ENCODE assay signal across 17 cellular contexts in the genomic region with DNA sequence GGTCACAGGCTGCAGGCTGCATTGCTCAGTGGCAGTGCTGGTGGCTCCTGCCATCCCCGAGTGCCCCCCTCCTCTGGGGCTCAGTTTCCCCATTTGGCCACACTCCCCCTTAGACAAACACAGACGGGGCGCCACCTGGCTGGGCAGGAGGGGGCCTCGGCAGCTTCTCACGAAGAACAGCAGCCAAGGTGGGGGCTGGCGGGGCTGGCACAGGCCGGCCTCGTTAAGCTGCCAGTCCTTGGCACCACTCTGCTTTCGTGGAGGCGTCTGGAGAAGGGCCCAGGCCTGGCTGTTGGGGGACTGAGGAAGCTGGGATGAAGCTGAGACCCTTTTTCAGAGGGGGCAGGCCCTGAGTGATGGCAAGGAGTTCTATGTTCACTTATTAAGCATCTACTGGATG. TPM values are rescaled to one million over a fixed set of nuclear protein-coding genes. Genes with fewer than 3 reads are reported as not detected.
"Had no signal": no experiment of that assay in that cellular context is flagged by ENCODE, and none has a peak within 500 bp of the region (broad histone marks: within the 10 kb centered on the region; RNA-seq: fewer than 3 reads in every experiment).

No MANE protein-coding gene starts in this region.

- ATAC-seq: heart right ventricle; left lobe of liver; natural killer cell; psoas muscle; sciatic nerve; stimulated activated memory B cell treated with anti-CD40 and anti-IgM and Interleukin-4, amounts not matched to agents 10 μg/mL and 1 μg/mL and 100 μg/mL, for 72 hours; upper lobe of right lung had no signal

- H3K27ac ChIP-seq: esophagus squamous epithelium, heart right ventricle, parathyroid adenoma, psoas muscle, spleen, testis, tibial nerve, upper lobe of right lung had no signal

- H3K9me3 ChIP-seq: psoas muscle, testis, upper lobe of right lung had no signal

- H3K9ac ChIP-seq: parathyroid adenoma had no signal

- H3K4me3 ChIP-seq: esophagus squamous epithelium, heart right ventricle, psoas muscle, spleen, testis, tibial nerve, upper lobe of right lung had no signal

- H2AFZ ChIP-seq: parathyroid adenoma had no signal

- H3K4me1 ChIP-seq: heart right ventricle, parathyroid adenoma, psoas muscle, spleen, testis, tibial nerve, upper lobe of right lung had no signal

- H3K36me3 ChIP-seq: esophagus squamous epithelium, heart right ventricle, spleen, tibial nerve, upper lobe of right lung had no signal

- DNase-seq: esophagus squamous epithelium; foreskin fibroblast; heart right ventricle; mammary epithelial cell; natural killer cell; psoas muscle; spleen; stimulated activated CD4-positive, alpha-beta T cell treated with anti-CD3 and anti-CD28 coated beads, Interleukin-15, amount 100 ng/mL, for 24 hours; stimulated activated CD4-positive, alpha-beta T cell treated with anti-CD3 and anti-CD28 coated beads, Interleukin-1b, Interleukin-23, amount 100 ng/mL, for 48 hours; stimulated activated CD4-positive, alpha-beta T cell treated with anti-CD3 and anti-CD28 coated beads, Interleukin-4, amount 100 ng/mL, for 24 hours; testis; upper lobe of right lung had no signal

- H3K27me3 ChIP-seq: testis had no signal

RNA-seq across cellular contexts. Expression of gene ZNRF4, which starts 3.7 kb away (rescaled TPM):
- polyA plus RNA-seq: heart right ventricle, mammary epithelial cell, psoas muscle, spleen had no signal
